Comparison of ENCODE assay signal across 23 cellular contexts in the genomic region with DNA sequence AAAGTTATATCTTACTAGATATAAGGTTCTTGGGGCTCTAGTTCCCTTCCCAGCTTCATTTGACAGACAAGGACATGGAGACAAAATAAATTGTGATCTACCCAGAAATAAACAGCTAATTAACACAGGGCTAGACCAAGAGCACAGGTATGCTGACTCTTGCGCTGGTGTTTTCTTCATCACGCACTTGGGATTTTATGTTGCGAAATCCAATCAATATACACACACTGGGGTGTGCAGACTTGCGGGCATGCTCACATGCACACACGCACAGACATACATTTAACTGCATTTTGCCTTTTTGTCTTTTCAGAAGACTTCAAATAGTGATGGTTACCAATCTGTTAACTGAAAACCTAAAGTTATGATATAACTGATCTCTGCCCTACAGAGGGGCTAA.
DNase-seq lines count a peak whose midpoint lies in the region; ATAC-seq, FAIRE-seq and TF ChIP-seq lines count a peak whose summit lies in the region.
"Had no signal": no experiment of that assay in that cellular context is flagged by ENCODE, and none has a peak within 500 bp of the region (broad histone marks: within the 10 kb centered on the region; RNA-seq: fewer than 3 reads in every experiment).

No MANE protein-coding gene starts in this region.

- H4K91ac ChIP-seq in IMR-90 (ENCODE audit: insufficient read depth, low read depth, low read length) (no peak overlapping the region), H1 (replicated peaks; ENCODE audit: insufficient read length, low read length) (no peak overlapping the region)

- dilution Hi-C loops in IMR-90 (cut with HindIII; ENCODE audit: low sequenced_read_pairs, unreplicated experiment): no loop called here

- H2BK12ac ChIP-seq in H1 (ENCODE audit: low read depth, low read length): no peak overlapping the region

- H2BK5ac ChIP-seq in IMR-90 (ENCODE audit: low read depth, low read length, poor library complexity, severe bottlenecking): no peak overlapping the region
- no peak overlapping the region for H2BK5ac ChIP-seq in H1 (ENCODE audit: low read depth, low read length)

- H2AK5ac ChIP-seq in IMR-90 (ENCODE audit: low read depth, low read length) (no peak overlapping the region), H1 (ENCODE audit: low read depth, low read length) (no peak overlapping the region)

- H3K9ac ChIP-seq in IMR-90 (ENCODE audit: low read depth, low read length) (no peak overlapping the region), H1 (replicated peaks in 1 of 4; ENCODE audit: extremely low read depth in 1 of 4, low read depth in 3 of 4, low read length in 3 of 4) (no peak overlapping the region), parathyroid adenoma (no peak overlapping the region)
- H3K9ac ChIP-seq: BLaER1 treated with 17β-estradiol and CSF1 and Interleukin-3, amounts not matched to agents 10 nM and 100 nM had no signal

- no peak overlapping the region for H2BK15ac ChIP-seq in IMR-90 (ENCODE audit: low read depth, low read length)
- no peak overlapping the region for H2BK15ac ChIP-seq in H1 (ENCODE audit: low read length)

- H2AFZ ChIP-seq in IMR-90 (replicated peaks; ENCODE audit: low read length, poor library complexity) (no peak overlapping the region), H1 (ENCODE audit: low read length) (no peak overlapping the region), parathyroid adenoma (peak overlapping the region; percentile 13)

- H3K27me3 ChIP-seq in IMR-90 (ENCODE audit: control insufficient read depth, insufficient read depth, low read length) (no peaks in the 10 kb centered on the region), H1 (replicated peaks in 1 of 4; ENCODE audit: control insufficient read depth in 3 of 4, extremely low read depth in 1 of 4, insufficient read depth in 3 of 4, low read length in 3 of 4) (no peaks in the 10 kb centered on the region), parathyroid adenoma (ENCODE audit: control insufficient read depth, insufficient read depth, low read length) (no peaks in the 10 kb centered on the region)
- H3K27me3 ChIP-seq: BLaER1 treated with 17β-estradiol and CSF1 and Interleukin-3, amounts not matched to agents 10 nM and 100 nM had no signal

- H3K4me2 ChIP-seq in IMR-90 (ENCODE audit: low read depth, low read length): no peak overlapping the region
- H3K4me2 ChIP-seq in H1 (ENCODE audit: insufficient read depth in 1 of 2, low read depth in 2 of 2, low read length in 2 of 2): no peak overlapping the region
- H3K4me2 ChIP-seq in parathyroid adenoma (ENCODE audit: low read length): no peak overlapping the region
- H3K4me2 ChIP-seq: A549; BLaER1 treated with 17β-estradiol and CSF1 and Interleukin-3, amounts not matched to agents 10 nM and 100 nM had no signal

- TF ChIP-seq RAD21 in IMR-90 (IDR thresholded peaks at IDR 0.05; ENCODE audit: low read length) (no peak), H1 (IDR thresholded peaks at IDR 0.05 in 1 of 2, conservative IDR thresholded peaks at IDR 0.05 in 1 of 2; ENCODE audit: low read depth in 2 of 2, low read length in 2 of 2) (no peak)

- no peak overlapping the region for H3K18ac ChIP-seq in IMR-90 (ENCODE audit: low read depth, low read length)
- H3K18ac ChIP-seq in H1 (ENCODE audit: extremely low read depth, low read length): no peak overlapping the region

- H3K79me2 ChIP-seq in H1 (ENCODE audit: control insufficient read depth in 1 of 2, insufficient read depth in 2 of 2, low read length in 2 of 2): no peaks in the 10 kb centered on the region
- no peaks in the 10 kb centered on the region for H3K79me2 ChIP-seq in parathyroid adenoma

- H3K56ac ChIP-seq in IMR-90 (ENCODE audit: extremely low read depth, insufficient read depth, low read length): no peak overlapping the region
- H3K56ac ChIP-seq in H1 (replicated peaks; ENCODE audit: insufficient read length, low read depth, low read length): no peak overlapping the region

- no peak overlapping the region for H4K5ac ChIP-seq in IMR-90 (ENCODE audit: low read depth, low read length)
- no peak overlapping the region for H4K5ac ChIP-seq in H1 (ENCODE audit: insufficient read length, low read depth, low read length)

- no peak overlapping the region for H3K4ac ChIP-seq in IMR-90 (ENCODE audit: low read depth, low read length)
- H3K4ac ChIP-seq in H1 (replicated peaks; ENCODE audit: insufficient read length, low read depth, low read length): no peak overlapping the region

- DNase-seq in NCI-H82 (lab: John Stamatoyannopoulos, UW) (peak; percentile 10), NCI-H82 treated with DMSO at 0.1 percent for 48 hours (lab: John Stamatoyannopoulos, UW; ENCODE audit: unreplicated experiment) (no peak), IMR-90 (no peak), H1 (ENCODE audit: low read depth in 1 of 2, low spot score in 2 of 2) (no peak), GM03348 (ENCODE audit: low spot score) (no peak)
- DNase-seq: AML-193; Caco-2; Calu3; CD4-positive, alpha-beta T cell; CD8-positive, alpha-beta T cell; DMS79 treated with DMSO at 0.1 percent for 48 hours; GF-D8 had no signal

- H3K9me3 ChIP-seq in IMR-90 (ENCODE audit: control insufficient read depth, insufficient read depth, low read length): no peaks in the 10 kb centered on the region
- no peaks in the 10 kb centered on the region for H3K9me3 ChIP-seq in H1 (ENCODE audit: insufficient read depth in 2 of 2, low read depth in 1 of 2, low read length in 1 of 2)
- H3K9me3 ChIP-seq in parathyroid adenoma (ENCODE audit: control insufficient read depth, low read length): no peaks in the 10 kb centered on the region
- H3K9me3 ChIP-seq: A549; BLaER1 treated with 17β-estradiol and CSF1 and Interleukin-3, amounts not matched to agents 10 nM and 100 nM; Caco-2 had no signal

- H2BK20ac ChIP-seq in IMR-90 (ENCODE audit: low read depth, low read length) (no peak overlapping the region), H1 (ENCODE audit: low read length) (no peak overlapping the region)

- WGBS in IMR-90 (ENCODE audit: extremely low coverage in 2 of 2, insufficient read length in 1 of 2), 2 experiments: 80% methylated on average over 1 of the region's 5 CpGs; no CpG with 5 or more reads in 1 of the 2 experiments
- WGBS in H1 (ENCODE audit: extremely low coverage in 1 of 2, insufficient coverage in 1 of 2, insufficient read length in 1 of 2, insufficient replicate concordance in 2 of 2, low coverage in 1 of 2, low lambda C conversion rate in 2 of 2, missing lambda C conversion rate in 1 of 2), 2 experiments: 71% methylated on average over 5 of the region's 5 CpGs; no CpG with 5 or more reads in 1 of the 2 experiments

- CTCF ChIA-PET in IMR-90 (lab: Yijun Ruan, JAX): no interaction called here
- CTCF ChIA-PET in H1 (lab: Charles Lee; ENCODE audit: partially characterized antibody): no interaction called here

- H3K4me3 ChIP-seq in IMR-90 (ENCODE audit: insufficient read depth, low read depth, low read length): no peak overlapping the region
- H3K4me3 ChIP-seq in H1 (ENCODE audit: extremely low read depth in 1 of 4, insufficient read depth in 2 of 4, low read depth in 3 of 4, low read length in 4 of 4): no peak overlapping the region
- H3K4me3 ChIP-seq in parathyroid adenoma (ENCODE audit: low read depth, low read length): no peak overlapping the region
- H3K4me3 ChIP-seq: A549; BLaER1 treated with 17β-estradiol and CSF1 and Interleukin-3, amounts not matched to agents 10 nM and 100 nM; GM12878 had no signal

- H4K20me1 ChIP-seq in IMR-90 (ENCODE audit: insufficient read depth, low read length) (no peaks in the 10 kb centered on the region), H1 (replicated peaks in 1 of 2; ENCODE audit: control insufficient read depth in 1 of 2, insufficient read depth in 2 of 2, low read length in 2 of 2) (no peaks in the 10 kb centered on the region)
- H4K20me1 ChIP-seq: BLaER1 treated with 17β-estradiol and CSF1 and Interleukin-3, amounts not matched to agents 10 nM and 100 nM had no signal

- POLR2A ChIA-PET in IMR-90 (lab: Charles Lee; ENCODE audit: unreplicated experiment): no interaction called here
- POLR2A ChIA-PET in H1 (lab: Charles Lee; ENCODE audit: partially characterized antibody): no interaction called here

- FAIRE-seq in H1 (lab: Jason Lieb, UNC): no peak
- FAIRE-seq: A549, D721Med, G401.6, GM12878, GM12892, GM19239 had no signal

- H3K36me3 ChIP-seq in IMR-90 (ENCODE audit: control insufficient read depth, insufficient read depth, low read length): no peaks in the 10 kb centered on the region
- H3K36me3 ChIP-seq in H1 (ENCODE audit: control insufficient read depth in 2 of 4, insufficient read depth in 4 of 4, low read length in 3 of 4): no peaks in the 10 kb centered on the region
- H3K36me3 ChIP-seq in parathyroid adenoma (ENCODE audit: control insufficient read depth, insufficient read depth, low read length): no peaks in the 10 kb centered on the region
- H3K36me3 ChIP-seq: BLaER1 treated with 17β-estradiol and CSF1 and Interleukin-3, amounts not matched to agents 10 nM and 100 nM had no signal

- no peaks in the 10 kb centered on the region for H3K4me1 ChIP-seq in IMR-90 (ENCODE audit: control insufficient read depth, insufficient read depth, low read length)
- H3K4me1 ChIP-seq in H1 (replicated peaks in 1 of 4; ENCODE audit: control insufficient read depth in 3 of 4, insufficient read depth in 4 of 4, low read length in 3 of 4): no peaks in the 10 kb centered on the region
- no peaks in the 10 kb centered on the region for H3K4me1 ChIP-seq in parathyroid adenoma
- H3K4me1 ChIP-seq: A549, Caco-2 had no signal

- H3K14ac ChIP-seq in IMR-90 (replicated peaks; ENCODE audit: low read depth, low read length) (no peak overlapping the region), H1 (ENCODE audit: insufficient read length) (no peak overlapping the region)

- H3K27ac ChIP-seq in IMR-90 (ENCODE audit: insufficient read depth, low read length) (no peak overlapping the region), H1 (ENCODE audit: low read depth, low read length) (no peak overlapping the region), parathyroid adenoma (no peak overlapping the region)
- H3K27ac ChIP-seq: 22Rv1; A549; BLaER1 treated with 17β-estradiol and CSF1 and Interleukin-3, amounts not matched to agents 10 nM and 100 nM; C4-2B had no signal

- H3K23ac ChIP-seq in IMR-90 (ENCODE audit: low read depth, low read length): no peak overlapping the region
- H3K23ac ChIP-seq in H1 (ENCODE audit: insufficient read length): no peak overlapping the region

- H2BK120ac ChIP-seq in IMR-90 (ENCODE audit: low read depth, low read length): no peak overlapping the region
- H2BK120ac ChIP-seq in H1 (replicated peaks; ENCODE audit: low read depth, low read length): no peak overlapping the region

- intact Hi-C loops in IMR-90 (cut with micrococcal nuclease): no loop called here

- no peak for TF ChIP-seq CTCF in IMR-90 (conservative IDR thresholded peaks at IDR 0.05; ENCODE audit: low read depth, low read length)
- TF ChIP-seq CTCF in H1 (IDR thresholded peaks at IDR 0.05; ENCODE audit: control extremely low read depth in 1 of 3, insufficient read depth in 1 of 3, low read depth in 1 of 3, low read length in 3 of 3): no peak
- no peak for TF ChIP-seq CTCF in parathyroid adenoma (IDR thresholded peaks at IDR 0.05)

- no peaks in the 10 kb centered on the region for H3K79me1 ChIP-seq in IMR-90 (ENCODE audit: low read depth in 1 of 2, low read length in 2 of 2)
- no peaks in the 10 kb centered on the region for H3K79me1 ChIP-seq in H1 (ENCODE audit: low read depth, low read length)

- no peak for TF ChIP-seq EP300 in H1 (IDR thresholded peaks at IDR 0.05; ENCODE audit: borderline replicate concordance in 1 of 2, low read depth in 2 of 2, low read length in 2 of 2)

- no peak for TF ChIP-seq POLR2A in IMR-90 (IDR thresholded peaks at IDR 0.05; ENCODE audit: low read depth, low read length)
- TF ChIP-seq POLR2A in H1 (IDR thresholded peaks at IDR 0.05; ENCODE audit: control extremely low read depth in 1 of 2, low read depth in 2 of 2, low read length in 2 of 2): no peak

- no TSS peak for BruUV-seq in IMR-90 (replicated peaks; lab: Mats Ljungman, UMichigan)

- ATAC-seq in IMR-90 (ENCODE audit: low read depth) (no peak), GM21825 (IDR thresholded peaks at IDR 0.05; ENCODE audit: unreplicated experiment) (no peak)
- ATAC-seq: A549; CD8-positive, alpha-beta T cell; GM12878 had no signal

- no peaks in the 10 kb centered on the region for H3K23me2 ChIP-seq in H1 (ENCODE audit: low read depth, low read length)

- no peak overlapping the region for H2AK9ac ChIP-seq in IMR-90 (replicated peaks; ENCODE audit: low read depth, low read length, poor library complexity)

- H4K8ac ChIP-seq in IMR-90 (ENCODE audit: low read depth in 2 of 2, low read length in 2 of 2) (no peak overlapping the region), H1 (ENCODE audit: extremely low read depth, insufficient read depth, low read length) (no peak overlapping the region)

- no peaks in the 10 kb centered on the region for H3K9me1 ChIP-seq in IMR-90 (ENCODE audit: insufficient read depth, low read length)

- in situ Hi-C loops in IMR-90 (cut with MboI; ENCODE audit: low sequenced_read_pairs): no loop called here
